ENCODE assay signal across 10 cellular contexts in genomic region chr3:28151608-28152228, GRCh38.
DNase-seq lines count a peak whose midpoint lies in the region; ATAC-seq, FAIRE-seq and TF ChIP-seq lines count a peak whose summit lies in the region.
"Had no signal": no experiment of that assay in that cellular context is flagged by ENCODE, and none has a peak within 500 bp of the region (broad histone marks: within the 10 kb centered on the region; RNA-seq: fewer than 3 reads in every experiment).

No MANE protein-coding gene starts in this region.

- H3K27me3 Mint-ChIP-seq in brain (no peaks in the 10 kb centered on the region), MCF 10A (ENCODE audit: insufficient read depth, unreplicated experiment) (no peaks in the 10 kb centered on the region)

- CTCF ChIA-PET in MCF 10A (lab: Yijun Ruan, JAX) = interaction anchor here (0.7 kb wide), 2 partner anchors 327 to 440 kb away, joined by 3 read pairs; no protein-coding TSS in a partner anchor

- peak overlapping the region in 2 of 5 experiments; percentile 23 to 71 for H3K27ac Mint-ChIP-seq in brain
- no peak overlapping the region for H3K27ac Mint-ChIP-seq in MCF 10A (ENCODE audit: low read depth, unreplicated experiment)

- DNase-seq in SIG-M5 treated with dmso at 0.1 percent for 504 hours (lab: John Stamatoyannopoulos, UW; ENCODE audit: unreplicated experiment) = no peak
- no peak for DNase-seq in stimulated activated CD4-positive, alpha-beta T cell treated with anti-CD3 and anti-CD28 coated beads, Interleukin-15, amount 100 ng/mL, for 24 hours
- DNase-seq in MCF 10A (ENCODE audit: unreplicated experiment) = no peak
- DNase-seq in stimulated activated CD4-positive, alpha-beta T cell treated with anti-CD3 and anti-CD28 coated beads, Interleukin-2, amount 100 ng/mL, for 48 hours = no peak
- DNase-seq: activated gamma-delta T cell, left cardiac atrium had no signal

- H3K4me1 Mint-ChIP-seq in brain (peaks cover 7% of the 10 kb centered on the region), MCF 10A (ENCODE audit: insufficient read depth, unreplicated experiment) (peaks cover 5% of the 10 kb centered on the region)

- BruUV-seq in MCF 10A (replicated peaks; lab: Mats Ljungman, UMichigan) = no TSS peak

- H3K4me3 Mint-ChIP-seq in brain (peak overlapping the region in 4 of 5 experiments; percentile 9 to 71 (median 28)), MCF 10A (ENCODE audit: unreplicated experiment) (no peak overlapping the region)

- H3K36me3 Mint-ChIP-seq in brain = no peaks in the 10 kb centered on the region
- H3K36me3 Mint-ChIP-seq in MCF 10A (ENCODE audit: insufficient read depth, unreplicated experiment) = no peaks in the 10 kb centered on the region

- intact Hi-C loops in MCF 10A (cut with micrococcal nuclease) = no loop called here

- POLR2A ChIA-PET in MCF 10A (lab: Yijun Ruan, JAX) = no interaction called here

- H3K9me3 Mint-ChIP-seq in brain = peaks cover 2 to 19% (median 9%) of the 10 kb centered on the region in 5 experiments
- peaks cover 15% of the 10 kb centered on the region for H3K9me3 Mint-ChIP-seq in MCF 10A (ENCODE audit: unreplicated experiment)

- peak; percentile 90 for ATAC-seq in GM19023 (IDR thresholded peaks at IDR 0.05; ENCODE audit: unreplicated experiment)
- ATAC-seq in HG03039 (IDR thresholded peaks at IDR 0.05; ENCODE audit: unreplicated experiment) = peak; percentile 61

- TF ChIP-seq CTCF in brain (conservative IDR thresholded peaks at IDR 0.05) = no peak
- no peak for TF ChIP-seq CTCF in MCF 10A (IDR thresholded peaks at IDR 0.05; ENCODE audit: unreplicated experiment)

- FAIRE-seq in A204.1 (lab: Jason Lieb, UNC) = peak; percentile 82
